8 cellular contexts compared by ENCODE assay signal in the genomic region with DNA sequence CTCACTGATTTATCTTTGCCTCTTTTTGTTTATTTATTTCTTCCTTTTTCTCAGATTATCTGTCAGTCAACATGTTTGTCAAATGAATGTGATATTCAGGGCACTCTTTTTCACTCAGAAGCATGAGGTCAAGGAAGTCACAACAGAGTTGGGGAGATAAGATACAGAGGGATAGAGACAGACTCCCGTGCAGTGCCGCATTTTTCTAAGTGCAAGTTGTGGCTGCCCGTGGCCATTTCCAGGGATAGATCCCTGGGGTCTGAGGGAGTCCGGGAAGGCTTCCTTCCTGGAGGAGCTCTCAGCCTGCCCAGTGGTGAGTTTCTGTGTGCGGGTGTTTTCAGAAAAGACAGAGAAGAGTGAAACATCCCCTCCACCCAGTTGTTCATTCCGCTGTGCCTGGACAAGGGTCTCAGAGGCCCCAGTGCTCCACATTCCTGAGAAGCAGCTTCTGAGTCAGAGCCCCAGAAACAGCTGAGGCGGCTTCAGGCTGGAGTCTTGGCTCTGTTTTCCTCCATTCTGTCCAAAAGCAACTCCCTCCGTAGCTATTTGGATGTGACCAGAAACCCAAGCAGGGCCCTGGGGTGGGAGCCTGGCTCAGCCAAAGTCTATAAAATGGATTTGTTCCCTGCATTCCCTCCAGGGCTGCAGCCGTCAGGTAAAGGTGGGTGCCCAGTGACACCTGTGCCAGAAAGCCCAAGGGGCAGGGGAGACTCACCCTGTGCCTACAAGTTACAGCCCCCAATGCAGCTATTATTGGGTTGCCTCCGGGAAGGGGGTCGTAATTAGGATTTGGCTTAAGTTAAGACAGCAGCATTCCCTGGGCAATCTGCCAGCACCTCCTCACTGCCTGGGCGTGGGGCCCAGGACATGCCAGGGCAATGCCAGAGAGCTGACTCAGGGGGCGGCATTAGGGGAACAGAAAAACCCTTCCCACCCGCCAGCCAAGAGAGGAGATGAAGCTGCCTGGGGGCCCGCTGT. TPM values are rescaled to one million over a fixed set of nuclear protein-coding genes. Genes with fewer than 3 reads are reported as not detected.
A peak's percentile ranks its signal among the peaks of the same experiment; 100 is the strongest.
DNase-seq lines count a peak whose midpoint lies in the region; ATAC-seq and TF ChIP-seq lines count a peak whose summit lies in the region.

No MANE protein-coding gene starts in this region.

- 91% methylated on average over 15 of the region's 15 CpGs for WGBS in thymus

- H3K36me3 ChIP-seq in breast epithelium (no peaks in the 10 kb centered on the region), left lung (no peaks in the 10 kb centered on the region), thymus (ENCODE audit: control insufficient read depth, insufficient read depth) (no peaks in the 10 kb centered on the region)

- ATAC-seq in left lung (peak; percentile 57), HG02623 (IDR thresholded peaks at IDR 0.05; ENCODE audit: unreplicated experiment) (no peak), GM21381 (IDR thresholded peaks at IDR 0.05; ENCODE audit: unreplicated experiment) (no peak)

- H3K27ac ChIP-seq in AG04450 (ENCODE audit: low read depth, low read length): peak overlapping the region; percentile 97
- peak overlapping the region; percentile 90 to 91 for H3K27ac ChIP-seq in breast epithelium
- peak overlapping the region; percentile 65 to 78 for H3K27ac ChIP-seq in left lung
- peak overlapping the region; percentile 79 for H3K27ac ChIP-seq in thymus (ENCODE audit: low read depth)

- intact Hi-C loops in breast epithelium (cut with DNase I; ENCODE audit: low total_unique reads) (loop anchor here (10.0 kb wide), 1 partner anchor 57 kb away; no protein-coding TSS in a partner anchor), left lung (cut with DNase I) (loop anchor here in 1 of 2 donors (5.0 kb wide), 1 partner anchor 55 kb away; no protein-coding TSS in a partner anchor)

- no peaks in the 10 kb centered on the region for H3K9me3 ChIP-seq in AG04450 (ENCODE audit: control insufficient read depth, insufficient read depth, low read length)
- H3K9me3 ChIP-seq in breast epithelium: no peaks in the 10 kb centered on the region
- H3K9me3 ChIP-seq in left lung: no peaks in the 10 kb centered on the region
- H3K9me3 ChIP-seq in thymus (ENCODE audit: control insufficient read depth): no peaks in the 10 kb centered on the region

- POLR2A ChIA-PET in AG04450 (lab: Yijun Ruan, JAX): interaction anchor here (1.2 to 4.6 kb wide), 11 partner anchors 12 to 184 kb away, joined by 3 to 40 read pairs (median 11); a partner anchor contains a TSS

- TF ChIP-seq CTCF in AG04450 (IDR thresholded peaks at IDR 0.05; ENCODE audit: low read depth, low read length): no peak
- peak in 1 of 3 donors; percentile 17 for TF ChIP-seq CTCF in breast epithelium (IDR thresholded peaks at IDR 0.05)
- no peak for TF ChIP-seq CTCF in left lung (IDR thresholded peaks at IDR 0.05)

- H3K4me3 ChIP-seq in AG04450 (ENCODE audit: low read depth, low read length): peak overlapping the region; percentile 27; the same call in 1 of the 2 replicates
- H3K4me3 ChIP-seq in breast epithelium: peak overlapping the region in 1 of 3 donors; percentile 21
- H3K4me3 ChIP-seq in left lung: no peak overlapping the region
- H3K4me3 ChIP-seq in thymus (ENCODE audit: low read length): no peak overlapping the region

- CTCF ChIA-PET in AG04450 (lab: Charles Lee): interaction anchor here (0.5 to 13.1 kb wide), 27 partner anchors 8 to 347 kb away, joined by 3 to 204 read pairs (median 6); a partner anchor contains a TSS

- DNase-seq in AG04450 (ENCODE audit: low read depth, low spot score): peak; percentile 83
- peak; percentile 68 for DNase-seq in NCI-H1092 treated with DMSO at 0.1 percent for 48 hours (lab: John Stamatoyannopoulos, UW)
- DNase-seq in breast epithelium (ENCODE audit: low spot score in 2 of 2): peak; percentile 84 to 93
- DNase-seq in left lung: peak; percentile 78 to 88
- DNase-seq in NCI-H2081 treated with DMSO at 0.1 percent for 48 hours (lab: John Stamatoyannopoulos, UW): no peak

- TF ChIP-seq POLR2A in breast epithelium (IDR thresholded peaks at IDR 0.05): no peak

- H3K27me3 ChIP-seq in AG04450 (ENCODE audit: control insufficient read depth, insufficient read depth, low read length) (no peaks in the 10 kb centered on the region), breast epithelium (no peaks in the 10 kb centered on the region), left lung (no peaks in the 10 kb centered on the region), thymus (ENCODE audit: control insufficient read depth, insufficient read depth) (no peaks in the 10 kb centered on the region)

- H3K4me1 ChIP-seq in breast epithelium (peaks cover 21 to 30% of the 10 kb centered on the region in 2 donors), left lung (peaks cover 29 to 35% of the 10 kb centered on the region in 2 donors), thymus (ENCODE audit: control insufficient read depth, insufficient read depth, low read length) (no peaks in the 10 kb centered on the region)

RNA-seq across cellular contexts. Expression of a gene that starts 13.0 kb away (rescaled TPM):
- polyA plus RNA-seq in AG04450 (2011; rRNA removed): 22.3 and 23.7 TPM in 2 replicates
- 28.5 and 28.7 TPM in 2 replicates for polyA minus RNA-seq in AG04450 (2011; rRNA and poly(A)+ RNA removed)
- total RNA-seq in breast epithelium: 10 to 100 TPM; 22.6 to 28.0 (median 27.2) TPM
- total RNA-seq in left lung: 10 to 100 TPM; 28.9 to 36.6 TPM
- polyA plus RNA-seq in thymus: 17.2 TPM

RNA-seq across cellular contexts. Expression of a gene that starts 23.6 kb away (rescaled TPM):
- polyA plus RNA-seq in AG04450 (2011; rRNA removed) (241 and 329 TPM in 2 replicates), thymus (20.3 TPM)
- polyA minus RNA-seq in AG04450 (2011; rRNA and poly(A)+ RNA removed): 140 and 188 TPM in 2 replicates
- total RNA-seq in breast epithelium (10 to 100 TPM in 1 of 3 donors, 1 to 10 TPM in 2; 4.2 to 11.0 (median 5.2) TPM), left lung (10 to 100 TPM; 26.6 to 29.0 TPM)
